15 cellular contexts compared by ENCODE assay signal in genomic region chr14:73710737-73711136, GRCh38.
"Had no signal": no experiment of that assay in that cellular context is flagged by ENCODE, and none has a peak within 500 bp of the region (broad histone marks: within the 10 kb centered on the region; RNA-seq: fewer than 3 reads in every experiment).

No MANE protein-coding gene starts in this region.

- DNase-seq: activated CD4-positive, alpha-beta T cell treated with anti-CD3 and anti-CD28 coated beads for 4 hours; activated effector memory CD4-positive, alpha-beta T cell treated with Interleukin-2 at 50 U/mL for 16 hours; amygdala; effector CD4-positive, alpha-beta T cell; mesendoderm; pancreas; stimulated activated CD4-positive, alpha-beta T cell treated with anti-CD3 and anti-CD28 coated beads, Interleukin-15, amount 100 ng/mL, for 24 hours; stimulated activated CD4-positive, alpha-beta T cell treated with anti-CD3 and anti-CD28 coated beads, Interleukin-4, amount 100 ng/mL, for 24 hours; stimulated activated naive CD8-positive, alpha-beta T cell treated with anti-CD3 and anti-CD28 coated beads, Interleukin-15, amount 100 ng/mL, for 72 hours; SW 1271; T-helper 9 cell; WERI-Rb-1 had no signal

- H3K4me1 ChIP-seq: pancreas had no signal

- ATAC-seq: pancreas; stimulated activated naive CD8-positive, alpha-beta T cell treated with anti-CD3 and anti-CD28 coated beads, Interleukin-15, amount 100 ng/mL, for 72 hours had no signal

- H3K27me3 Mint-ChIP-seq: activated naive CD4-positive, alpha-beta T cell treated with anti-CD3 and anti-CD28 coated beads, Interleukin-2, amount 50 U/mL, for 24 hours; stimulated activated naive CD8-positive, alpha-beta T cell treated with anti-CD3 and anti-CD28 coated beads, Interleukin-15, amount 100 ng/mL, for 72 hours had no signal

- H3K9me3 Mint-ChIP-seq: activated naive CD4-positive, alpha-beta T cell treated with anti-CD3 and anti-CD28 coated beads, Interleukin-2, amount 50 U/mL, for 24 hours; neural progenitor cell; stimulated activated naive CD8-positive, alpha-beta T cell treated with anti-CD3 and anti-CD28 coated beads, Interleukin-15, amount 100 ng/mL, for 72 hours had no signal

- H3K9me3 ChIP-seq: pancreas, vagina had no signal

- H3K27me3 ChIP-seq: pancreas, vagina had no signal

- H3K27ac Mint-ChIP-seq: neural progenitor cell; stimulated activated naive CD8-positive, alpha-beta T cell treated with anti-CD3 and anti-CD28 coated beads, Interleukin-15, amount 100 ng/mL, for 72 hours had no signal

- H3K4me3 ChIP-seq: neural progenitor cell, pancreas, vagina had no signal

- H3K27ac ChIP-seq: neural progenitor cell, pancreas, vagina, WERI-Rb-1 had no signal

- H3K36me3 ChIP-seq: neural progenitor cell, pancreas, vagina had no signal
